ENCODE assay signal across 8 cellular contexts in the genomic region with DNA sequence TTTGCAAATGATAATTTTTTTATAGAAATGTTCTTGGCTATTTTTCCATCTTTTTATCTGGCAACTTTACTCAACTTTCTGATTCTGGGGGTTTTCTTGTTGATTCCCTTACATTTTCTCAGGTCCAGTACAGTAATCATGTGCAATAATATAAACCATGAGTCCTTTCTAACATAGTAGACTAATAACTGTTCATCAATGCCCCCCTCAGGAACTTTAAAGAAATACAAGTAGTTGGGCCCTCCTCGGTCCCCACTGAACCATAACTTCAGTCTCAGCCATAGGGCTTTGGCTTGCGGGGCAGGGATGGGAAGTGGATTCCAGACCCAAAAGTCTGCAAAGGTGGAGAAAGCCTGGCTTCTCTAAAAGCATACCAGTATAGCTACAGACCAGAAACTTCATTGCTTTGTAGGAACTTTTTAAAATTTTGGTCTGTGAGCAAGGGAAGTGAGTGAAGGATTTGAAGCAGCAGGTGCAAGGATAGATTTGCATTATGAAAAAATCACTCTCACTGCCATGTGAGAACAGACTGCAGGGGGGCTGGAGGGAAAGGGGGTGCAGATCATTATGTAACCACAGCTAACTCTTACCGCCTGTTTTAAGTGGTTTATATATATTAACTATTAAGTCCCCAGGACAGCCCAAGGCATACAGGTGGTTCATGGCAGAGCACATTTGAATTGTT. TPM values are rescaled to one million over a fixed set of nuclear protein-coding genes. Genes with fewer than 3 reads are reported as not detected.
A peak's percentile ranks its signal among the peaks of the same experiment; 100 is the strongest.
DNase-seq lines count a peak whose midpoint lies in the region; ATAC-seq, FAIRE-seq and TF ChIP-seq lines count a peak whose summit lies in the region.

No MANE protein-coding gene starts in this region.

- H2AFZ ChIP-seq in DND-41 (ENCODE audit: low read depth, low read length) (no peak overlapping the region), HCT116 (ENCODE audit: low read depth, low read length, poor library complexity, severe bottlenecking) (no peak overlapping the region)

- BruUV-seq in HCT116 (replicated peaks; lab: Mats Ljungman, UMichigan), result no TSS peak

- DNase-seq in DND-41 (no peak), HCT116 (ENCODE audit: low read depth, low spot score) (peak; percentile 21), RKO (ENCODE audit: low spot score) (peak; percentile 47), germinal center (ENCODE audit: low spot score) (peak; percentile 64), uterus (peak in 1 of 2 donors; percentile 22), frontal cortex (ENCODE audit: low spot score in 2 of 2) (no peak), OCI-M2 (lab: John Stamatoyannopoulos, UW; ENCODE audit: unreplicated experiment) (no peak)
- DNase-seq in activated CD4-positive, alpha-beta T cell treated with anti-CD3 and anti-CD28 coated beads, Interleukin-2, amount 10 ng/mL, durations not matched to agents 24 days and 14 days, result no peak

- no peaks in the 10 kb centered on the region for H3K4me1 ChIP-seq in DND-41 (ENCODE audit: insufficient read depth, low read length)
- peaks cover 14 to 15% of the 10 kb centered on the region in 2 experiments for H3K4me1 ChIP-seq in HCT116 (ENCODE audit: control insufficient read depth in 1 of 2, insufficient read depth in 2 of 2, low read length in 2 of 2)
- H3K4me1 ChIP-seq in uterus, result peaks cover 0 to 10% of the 10 kb centered on the region in 2 donors

- H4K20me1 ChIP-seq in DND-41 (ENCODE audit: insufficient read depth, low read length), result no peaks in the 10 kb centered on the region
- H4K20me1 ChIP-seq in HCT116 (ENCODE audit: insufficient read depth), result no peaks in the 10 kb centered on the region

- H3K4me2 ChIP-seq in DND-41 (ENCODE audit: insufficient read depth, low read length), result no peak overlapping the region
- no peak overlapping the region for H3K4me2 ChIP-seq in HCT116 (ENCODE audit: low read length)

- H3K9me3 ChIP-seq in DND-41 (ENCODE audit: insufficient read depth, low read length, severe bottlenecking) (no peaks in the 10 kb centered on the region), HCT116 (ENCODE audit: control insufficient read depth in 1 of 2, insufficient read depth in 1 of 2, low read depth in 1 of 2, low read length in 2 of 2) (no peaks in the 10 kb centered on the region), uterus (no peaks in the 10 kb centered on the region)

- H3K9ac ChIP-seq in DND-41 (ENCODE audit: low read depth, low read length) (no peak overlapping the region), HCT116 (ENCODE audit: low read length) (no peak overlapping the region)

- ATAC-seq in DND-41 (ENCODE audit: insufficient read depth, low read depth) (no peak), HCT116 (peak; percentile 82)

- H3K27ac Mint-ChIP-seq in activated CD4-positive, alpha-beta T cell treated with anti-CD3 and anti-CD28 coated beads, Interleukin-2, amount 10 ng/mL, durations not matched to agents 24 days and 14 days, result no peak overlapping the region

- H3K9me3 Mint-ChIP-seq in activated CD4-positive, alpha-beta T cell treated with anti-CD3 and anti-CD28 coated beads, Interleukin-2, amount 10 ng/mL, durations not matched to agents 24 days and 14 days, result no peaks in the 10 kb centered on the region

- no peaks in the 10 kb centered on the region for H3K36me3 Mint-ChIP-seq in activated CD4-positive, alpha-beta T cell treated with anti-CD3 and anti-CD28 coated beads, Interleukin-2, amount 10 ng/mL, durations not matched to agents 24 days and 14 days (ENCODE audit: low read depth)

- POLR2A ChIA-PET in HCT116 (lab: Charles Lee), result no interaction called here

- H3K27ac ChIP-seq in DND-41 (ENCODE audit: low read length) (no peak overlapping the region), HCT116 (ENCODE audit: low read depth, low read length) (no peak overlapping the region), uterus (peak overlapping the region in 1 of 2 donors; percentile 84)

- no peaks in the 10 kb centered on the region for H3K4me1 Mint-ChIP-seq in activated CD4-positive, alpha-beta T cell treated with anti-CD3 and anti-CD28 coated beads, Interleukin-2, amount 10 ng/mL, durations not matched to agents 24 days and 14 days

- peak; percentile 15 for TF ChIP-seq CTCF in DND-41 (IDR thresholded peaks at IDR 0.05; ENCODE audit: borderline replicate concordance, extremely low read depth, low read length, poor library complexity, severe bottlenecking)
- TF ChIP-seq CTCF in HCT116 (IDR thresholded peaks at IDR 0.05 in 2 of 3, conservative IDR thresholded peaks at IDR 0.05 in 1 of 3; ENCODE audit: borderline replicate concordance in 1 of 3, insufficient read depth in 1 of 3, low read depth in 2 of 3, low read length in 2 of 3), result peak; percentile 35 to 50 (median 41); a peak in 5 of 6 replicates
- peak; percentile 20 to 55 (median 39) for TF ChIP-seq CTCF in uterus (IDR thresholded peaks at IDR 0.05)

- H3K79me2 ChIP-seq in DND-41 (ENCODE audit: insufficient read depth, low read length) (no peaks in the 10 kb centered on the region), HCT116 (ENCODE audit: insufficient read depth, low read length) (no peaks in the 10 kb centered on the region)

- peak; percentile 56 for TF ChIP-seq RAD21 in HCT116 (IDR thresholded peaks at IDR 0.05; ENCODE audit: low read depth)

- TF ChIP-seq POLR2A in HCT116 (IDR thresholded peaks at IDR 0.05; ENCODE audit: borderline replicate concordance, extremely low read depth, insufficient read depth, insufficient read length) (no peak), uterus (IDR thresholded peaks at IDR 0.05) (no peak)

- H3K27me3 ChIP-seq in DND-41 (ENCODE audit: insufficient read depth, low read length, poor library complexity) (peaks cover 19% of the 10 kb centered on the region), HCT116 (ENCODE audit: insufficient read depth, low read length) (0 out of 2 replicates have a peak, but pooled peaks cover 3% of the 10 kb centered on the region), uterus (no peaks in the 10 kb centered on the region)

- H3K4me3 ChIP-seq in DND-41 (ENCODE audit: low read depth in 1 of 2, low read length in 2 of 2) (no peak overlapping the region), HCT116 (replicated peaks in 1 of 2; ENCODE audit: low read depth in 1 of 2, low read length in 2 of 2) (no peak overlapping the region), uterus (no peak overlapping the region)

- CTCF ChIA-PET in HCT116 (lab: Charles Lee), result no interaction called here

- no peak overlapping the region for H3K4me3 Mint-ChIP-seq in activated CD4-positive, alpha-beta T cell treated with anti-CD3 and anti-CD28 coated beads, Interleukin-2, amount 10 ng/mL, durations not matched to agents 24 days and 14 days

- H3K27me3 Mint-ChIP-seq in activated CD4-positive, alpha-beta T cell treated with anti-CD3 and anti-CD28 coated beads, Interleukin-2, amount 10 ng/mL, durations not matched to agents 24 days and 14 days, result peaks cover 15% of the 10 kb centered on the region

- no peak for FAIRE-seq in frontal cortex (lab: Jason Lieb, UNC)

- RAD21 ChIA-PET in HCT116 (lab: Charles Lee; ENCODE audit: low non-redundant PET in 1 of 2, low total read pairs in 2 of 2, uncharacterized antibody in 2 of 2, unreplicated experiment in 2 of 2), result no interaction called here

- H3K36me3 ChIP-seq in DND-41 (ENCODE audit: insufficient read depth, low read length) (no peaks in the 10 kb centered on the region), HCT116 (ENCODE audit: control insufficient read depth in 1 of 2, insufficient read depth in 2 of 2, low read length in 2 of 2) (no peaks in the 10 kb centered on the region), uterus (no peaks in the 10 kb centered on the region)

- no peaks in the 10 kb centered on the region for H3K9me2 ChIP-seq in HCT116 (ENCODE audit: insufficient read depth)

- intact Hi-C loops in HCT116 (cut with micrococcal nuclease) (loop anchor here (1.0 kb wide), 2 partner anchors 37 to 64 kb away; no protein-coding TSS in a partner anchor), uterus (cut with DNase I; ENCODE audit: low total_unique reads) (no loop called here)
- intact Hi-C loops in activated CD4-positive, alpha-beta T cell treated with anti-CD3 and anti-CD28 coated beads, Interleukin-2, amount 10 ng/mL, durations not matched to agents 24 days and 14 days (cut with micrococcal nuclease), result no loop called here

TF ChIP-seq in HCT116, 20 proteins besides CTCF, POLR2A, EP300 and RAD21 (continues in another document):
- TF ChIP-seq, protein P1, sequence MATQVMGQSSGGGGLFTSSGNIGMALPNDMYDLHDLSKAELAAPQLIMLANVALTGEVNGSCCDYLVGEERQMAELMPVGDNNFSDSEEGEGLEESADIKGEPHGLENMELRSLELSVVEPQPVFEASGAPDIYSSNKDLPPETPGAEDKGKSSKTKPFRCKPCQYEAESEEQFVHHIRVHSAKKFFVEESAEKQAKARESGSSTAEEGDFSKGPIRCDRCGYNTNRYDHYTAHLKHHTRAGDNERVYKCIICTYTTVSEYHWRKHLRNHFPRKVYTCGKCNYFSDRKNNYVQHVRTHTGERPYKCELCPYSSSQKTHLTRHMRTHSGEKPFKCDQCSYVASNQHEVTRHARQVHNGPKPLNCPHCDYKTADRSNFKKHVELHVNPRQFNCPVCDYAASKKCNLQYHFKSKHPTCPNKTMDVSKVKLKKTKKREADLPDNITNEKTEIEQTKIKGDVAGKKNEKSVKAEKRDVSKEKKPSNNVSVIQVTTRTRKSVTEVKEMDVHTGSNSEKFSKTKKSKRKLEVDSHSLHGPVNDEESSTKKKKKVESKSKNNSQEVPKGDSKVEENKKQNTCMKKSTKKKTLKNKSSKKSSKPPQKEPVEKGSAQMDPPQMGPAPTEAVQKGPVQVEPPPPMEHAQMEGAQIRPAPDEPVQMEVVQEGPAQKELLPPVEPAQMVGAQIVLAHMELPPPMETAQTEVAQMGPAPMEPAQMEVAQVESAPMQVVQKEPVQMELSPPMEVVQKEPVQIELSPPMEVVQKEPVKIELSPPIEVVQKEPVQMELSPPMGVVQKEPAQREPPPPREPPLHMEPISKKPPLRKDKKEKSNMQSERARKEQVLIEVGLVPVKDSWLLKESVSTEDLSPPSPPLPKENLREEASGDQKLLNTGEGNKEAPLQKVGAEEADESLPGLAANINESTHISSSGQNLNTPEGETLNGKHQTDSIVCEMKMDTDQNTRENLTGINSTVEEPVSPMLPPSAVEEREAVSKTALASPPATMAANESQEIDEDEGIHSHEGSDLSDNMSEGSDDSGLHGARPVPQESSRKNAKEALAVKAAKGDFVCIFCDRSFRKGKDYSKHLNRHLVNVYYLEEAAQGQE (IDR thresholded peaks at IDR 0.05; ENCODE audit: low read depth), result no peak
- no peak for TF ChIP-seq ELF1 (IDR thresholded peaks at IDR 0.05; ENCODE audit: borderline replicate concordance, low read depth)
- TF ChIP-seq CBX3 (IDR thresholded peaks at IDR 0.05; ENCODE audit: low read depth), result no peak
- no peak for TF ChIP-seq POLR2AphosphoS5 (IDR thresholded peaks at IDR 0.05; ENCODE audit: low read depth, low read length)
- no peak for TF ChIP-seq EZH2phosphoT487 (IDR thresholded peaks at IDR 0.05; ENCODE audit: borderline replicate concordance)
- no peak for TF ChIP-seq CEBPB (IDR thresholded peaks at IDR 0.05; ENCODE audit: low read depth)
- no peak for TF ChIP-seq TCF7L2 (IDR thresholded peaks at IDR 0.05; ENCODE audit: borderline replicate concordance, extremely low read depth, insufficient read depth, insufficient read length)

RNA-seq across cellular contexts. Expression of gene TUB, which starts 10.5 kb away (rescaled TPM):
- 0.02 TPM for total RNA-seq in HCT116 (2021; ENCODE audit: unreplicated experiment)
- polyA plus RNA-seq in HCT116 (2012), result not detected in 2 replicates
- 10 to 100 TPM; 12.6 to 57.4 (median 37.8) TPM for total RNA-seq in uterus
- total RNA-seq in activated CD4-positive, alpha-beta T cell treated with anti-CD3 and anti-CD28 coated beads, Interleukin-2, amount 10 ng/mL, durations not matched to agents 24 days and 14 days, result 0.30 and 0.43 TPM in 2 replicates
- total RNA-seq in frontal cortex, result 83.2 TPM

Comparison
In these comparisons a context has a peak if more than half of its experiments do, and no peak if none do; other contexts are left out.
1. DNase-seq: peak in HCT116 (single experiment), RKO (single experiment) and germinal center (single experiment); none in DND-41 (single experiment), activated CD4-positive, alpha-beta T cell treated with anti-CD3 and anti-CD28 coated beads, Interleukin-2, amount 10 ng/mL, durations not matched to agents 24 days and 14 days (single experiment), frontal cortex (0 of 2) and OCI-M2 (single experiment).
2. Peak in every context shown above with its lines, with median percentiles within 50 percentile points of each other: CTCF ChIP-seq.